39 cellular contexts compared by ENCODE assay signal in genomic region chr7:112297681-112298080, GRCh38.
"Had no signal": no experiment of that assay in that cellular context is flagged by ENCODE, and none has a peak within 500 bp of the region (broad histone marks: within the 10 kb centered on the region; RNA-seq: fewer than 3 reads in every experiment).

No MANE protein-coding gene starts in this region.

- H3K27ac ChIP-seq: adrenal gland, ascending aorta, body of pancreas, brain microvascular endothelial cell, breast epithelium, cardiac muscle cell had no signal

- DNase-seq: activated effector memory CD4-positive, alpha-beta T cell treated with anti-CD3 and anti-CD28 coated beads, Interleukin-2, amount 50 U/mL, for 16 hours; activated effector memory CD4-positive, alpha-beta T cell treated with Interleukin-2 at 50 U/mL for 16 hours; activated gamma-delta T cell treated with Interleukin-2 at 50 U/mL for 16 hours; activated naive CD4-positive, alpha-beta T cell; activated naive CD4-positive, alpha-beta T cell treated with anti-CD3 and anti-CD28 coated beads for 36 hours; activated naive CD4-positive, alpha-beta T cell treated with anti-CD3 and anti-CD28 coated beads, Interleukin-2, amount 10 ng/mL, durations not matched to agents 7 days and 5 days; activated naive CD4-positive, alpha-beta T cell treated with anti-CD3 and anti-CD28 coated beads, Interleukin-2, amount 50 U/mL, for 16 hours; activated naive CD4-positive, alpha-beta T cell treated with Interleukin-2 at 50 U/mL for 16 hours; activated naive CD8-positive, alpha-beta T cell treated with anti-CD3 and anti-CD28 coated beads for 36 hours; activated naive CD8-positive, alpha-beta T cell treated with anti-CD3 and anti-CD28 coated beads, Interleukin-2, amount 10 ng/mL, durations not matched to agents 7 days and 5 days; activated naive CD8-positive, alpha-beta T cell treated with anti-CD3 and anti-CD28 coated beads, Interleukin-2, amount 50 U/mL, for 24 hours; activated T-cell treated with anti-CD3 and anti-CD28 coated beads, Interleukin-2, amount 50 U/mL, for 1 hour; activated T-cell treated with anti-CD3 and anti-CD28 coated beads, Interleukin-2, amount 50 U/mL, for 24 hours; activated T-cell treated with anti-CD3 and anti-CD28 coated beads, Interleukin-2, amount 50 U/mL, for 4 hours; activated T-cell treated with anti-CD3 and anti-CD28 coated beads, Interleukin-2, amount 50 U/mL, for 48 hours; activated T-cell treated with anti-CD3 and anti-CD28 coated beads, Interleukin-2, amount 50 U/mL, for 72 hours; adrenal gland; amniotic stem cell; amygdala; anterior cingulate cortex; aorta; body of pancreas; brain microvascular endothelial cell; caudate nucleus; central memory CD4-positive, alpha-beta T cell; cerebellar nuclear complex had no signal

- H3K4me1 Mint-ChIP-seq: activated T-helper 17 cell treated with anti-CD3 and anti-CD28 coated beads, Interleukin-2, amount 50 U/mL, for 72 hours had no signal

- H3K9me3 ChIP-seq: adrenal gland, ascending aorta, body of pancreas, breast epithelium had no signal

- H3K9me3 Mint-ChIP-seq: activated naive CD4-positive, alpha-beta T cell treated with anti-CD3 and anti-CD28 coated beads for 36 hours; activated naive CD4-positive, alpha-beta T cell treated with anti-CD3 and anti-CD28 coated beads, Interleukin-2, amount 10 ng/mL, durations not matched to agents 7 days and 5 days; activated naive CD4-positive, alpha-beta T cell treated with anti-CD3 and anti-CD28 coated beads, Interleukin-2, amount 50 U/mL, for 24 hours; activated naive CD4-positive, alpha-beta T cell treated with anti-CD3 and anti-CD28 coated beads, Interleukin-2, amount 50 U/mL, for 72 hours; activated naive CD8-positive, alpha-beta T cell treated with anti-CD3 and anti-CD28 coated beads for 36 hours; activated naive CD8-positive, alpha-beta T cell treated with anti-CD3 and anti-CD28 coated beads, Interleukin-2, amount 10 ng/mL, durations not matched to agents 7 days and 5 days; activated naive CD8-positive, alpha-beta T cell treated with anti-CD3 and anti-CD28 coated beads, Interleukin-2, amount 50 U/mL, for 24 hours; activated T-cell treated with anti-CD3 and anti-CD28 coated beads, Interleukin-2, amount 50 U/mL, for 24 hours; activated T-cell treated with anti-CD3 and anti-CD28 coated beads, Interleukin-2, amount 50 U/mL, for 4 hours; activated T-cell treated with anti-CD3 and anti-CD28 coated beads, Interleukin-2, amount 50 U/mL, for 72 hours; activated T-helper 1 cell treated with anti-CD3 and anti-CD28 coated beads, Interleukin-12 subunit alpha, Interleukin-12 subunit beta, Interleukin-2, Interleukin-4 antibody, amounts not matched to agents 30 ng/mL and 10 ng/mL and 1 ng/mL, durations not matched to agents 14 hours and 24 hours and 36 hours; activated T-helper 17 cell treated with anti-CD3 and anti-CD28 coated beads, Interleukin-2, amount 50 U/mL, for 72 hours; activated T-helper 2 cell treated with anti-CD3 and anti-CD28 coated beads, Interferon-gamma antibody, Interleukin-2, Interleukin-4, amounts not matched to agents 10 μg/mL and 5 μg/mL and 100 μg/mL, durations not matched to agents 14 hours and 24 hours and 36 hours; brain; central memory CD8-positive, alpha-beta T cell had no signal

- H3K4me1 ChIP-seq: ascending aorta, body of pancreas, breast epithelium had no signal

- ATAC-seq: activated naive CD4-positive, alpha-beta T cell treated with anti-CD3 and anti-CD28 coated beads, Interleukin-2, amount 50 U/mL, for 72 hours; activated naive CD8-positive, alpha-beta T cell treated with anti-CD3 and anti-CD28 coated beads, Interleukin-2, amount 50 U/mL, for 24 hours; activated T-cell treated with anti-CD3 and anti-CD28 coated beads, Interleukin-2, amount 50 U/mL, for 4 hours; activated T-cell treated with anti-CD3 and anti-CD28 coated beads, Interleukin-2, amount 50 U/mL, for 72 hours; activated T-helper 17 cell treated with anti-CD3 and anti-CD28 coated beads, Interleukin-2, amount 50 U/mL, for 72 hours; body of pancreas had no signal

- H3K4me3 ChIP-seq: adrenal gland, ascending aorta, body of pancreas, breast epithelium, cardiac muscle cell had no signal

- H3K4me3 Mint-ChIP-seq: activated naive CD4-positive, alpha-beta T cell treated with anti-CD3 and anti-CD28 coated beads for 36 hours; activated naive CD4-positive, alpha-beta T cell treated with anti-CD3 and anti-CD28 coated beads, Interleukin-2, amount 10 ng/mL, durations not matched to agents 7 days and 5 days; activated naive CD4-positive, alpha-beta T cell treated with anti-CD3 and anti-CD28 coated beads, Interleukin-2, amount 50 U/mL, for 24 hours; activated naive CD8-positive, alpha-beta T cell; activated naive CD8-positive, alpha-beta T cell treated with anti-CD3 and anti-CD28 coated beads for 36 hours; activated naive CD8-positive, alpha-beta T cell treated with anti-CD3 and anti-CD28 coated beads, Interleukin-2, amount 10 ng/mL, durations not matched to agents 7 days and 5 days; activated naive CD8-positive, alpha-beta T cell treated with anti-CD3 and anti-CD28 coated beads, Interleukin-2, amount 50 U/mL, for 24 hours; activated T-cell treated with anti-CD3 and anti-CD28 coated beads, Interleukin-2, amount 50 U/mL, for 24 hours; activated T-cell treated with anti-CD3 and anti-CD28 coated beads, Interleukin-2, amount 50 U/mL, for 4 hours; activated T-cell treated with anti-CD3 and anti-CD28 coated beads, Interleukin-2, amount 50 U/mL, for 72 hours; activated T-helper 1 cell treated with anti-CD3 and anti-CD28 coated beads, Interleukin-12 subunit alpha, Interleukin-12 subunit beta, Interleukin-2, Interleukin-4 antibody, amounts not matched to agents 30 ng/mL and 10 ng/mL and 1 ng/mL, durations not matched to agents 14 hours and 24 hours and 36 hours; activated T-helper 17 cell treated with anti-CD3 and anti-CD28 coated beads, Interleukin-2, amount 50 U/mL, for 72 hours; brain; central memory CD8-positive, alpha-beta T cell had no signal

- H3K27me3 ChIP-seq: adrenal gland, ascending aorta, body of pancreas, brain microvascular endothelial cell, breast epithelium, cardiac muscle cell had no signal

- H3K27me3 Mint-ChIP-seq: activated naive CD4-positive, alpha-beta T cell treated with anti-CD3 and anti-CD28 coated beads, Interleukin-2, amount 10 ng/mL, durations not matched to agents 7 days and 5 days; activated naive CD4-positive, alpha-beta T cell treated with anti-CD3 and anti-CD28 coated beads, Interleukin-2, amount 50 U/mL, for 24 hours; activated naive CD8-positive, alpha-beta T cell; activated naive CD8-positive, alpha-beta T cell treated with anti-CD3 and anti-CD28 coated beads for 36 hours; activated naive CD8-positive, alpha-beta T cell treated with anti-CD3 and anti-CD28 coated beads, Interleukin-2, amount 10 ng/mL, durations not matched to agents 7 days and 5 days; activated naive CD8-positive, alpha-beta T cell treated with anti-CD3 and anti-CD28 coated beads, Interleukin-2, amount 50 U/mL, for 24 hours; activated T-cell treated with anti-CD3 and anti-CD28 coated beads, Interleukin-2, amount 50 U/mL, for 24 hours; activated T-helper 17 cell treated with anti-CD3 and anti-CD28 coated beads, Interleukin-2, amount 50 U/mL, for 72 hours; brain; central memory CD8-positive, alpha-beta T cell had no signal

- H3K36me3 ChIP-seq: adrenal gland, ascending aorta, brain microvascular endothelial cell, breast epithelium, cardiac muscle cell had no signal

- H3K27ac Mint-ChIP-seq: activated naive CD4-positive, alpha-beta T cell treated with anti-CD3 and anti-CD28 coated beads for 36 hours; activated naive CD4-positive, alpha-beta T cell treated with anti-CD3 and anti-CD28 coated beads, Interleukin-2, amount 10 ng/mL, durations not matched to agents 7 days and 5 days; activated naive CD4-positive, alpha-beta T cell treated with anti-CD3 and anti-CD28 coated beads, Interleukin-2, amount 50 U/mL, for 24 hours; activated naive CD4-positive, alpha-beta T cell treated with anti-CD3 and anti-CD28 coated beads, Interleukin-2, amount 50 U/mL, for 72 hours; activated naive CD8-positive, alpha-beta T cell; activated naive CD8-positive, alpha-beta T cell treated with anti-CD3 and anti-CD28 coated beads for 36 hours; activated naive CD8-positive, alpha-beta T cell treated with anti-CD3 and anti-CD28 coated beads, Interleukin-2, amount 10 ng/mL, durations not matched to agents 7 days and 5 days; activated naive CD8-positive, alpha-beta T cell treated with anti-CD3 and anti-CD28 coated beads, Interleukin-2, amount 50 U/mL, for 24 hours; activated T-cell treated with anti-CD3 and anti-CD28 coated beads, Interleukin-2, amount 50 U/mL, for 24 hours; activated T-cell treated with anti-CD3 and anti-CD28 coated beads, Interleukin-2, amount 50 U/mL, for 72 hours; activated T-helper 1 cell treated with anti-CD3 and anti-CD28 coated beads, Interleukin-12 subunit alpha, Interleukin-12 subunit beta, Interleukin-2, Interleukin-4 antibody, amounts not matched to agents 30 ng/mL and 10 ng/mL and 1 ng/mL, durations not matched to agents 14 hours and 24 hours and 36 hours; activated T-helper 17 cell treated with anti-CD3 and anti-CD28 coated beads, Interleukin-2, amount 50 U/mL, for 72 hours; activated T-helper 2 cell treated with anti-CD3 and anti-CD28 coated beads, Interferon-gamma antibody, Interleukin-2, Interleukin-4, amounts not matched to agents 10 μg/mL and 5 μg/mL and 100 μg/mL, durations not matched to agents 14 hours and 24 hours and 36 hours; brain had no signal

- FAIRE-seq: astrocyte, bronchial epithelial cell had no signal
